ENCODE assay signal across 9 cellular contexts in the genomic region with DNA sequence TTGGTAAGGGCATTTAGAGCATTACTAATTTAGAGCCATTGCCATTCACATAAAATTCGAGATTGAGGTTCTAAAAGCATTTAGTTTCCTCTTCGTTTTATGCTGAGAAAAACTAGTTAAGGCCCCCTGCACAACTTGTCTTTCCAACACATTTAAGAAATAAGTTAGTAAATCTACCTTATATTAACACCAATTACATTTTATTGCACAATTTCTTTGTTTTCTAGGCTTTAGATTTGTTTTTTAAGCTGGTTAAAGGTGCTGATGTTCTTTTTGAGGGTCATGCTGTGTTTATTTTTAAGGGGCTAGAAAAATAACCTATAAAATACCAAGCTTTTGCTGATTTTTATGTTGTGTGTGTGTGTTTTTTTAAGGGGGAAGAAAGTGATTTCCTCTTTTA. TPM values are rescaled to one million over a fixed set of nuclear protein-coding genes. Genes with fewer than 3 reads are reported as not detected.
DNase-seq lines count a peak whose midpoint lies in the region; ATAC-seq, FAIRE-seq and TF ChIP-seq lines count a peak whose summit lies in the region.
"Had no signal": no experiment of that assay in that cellular context is flagged by ENCODE, and none has a peak within 500 bp of the region (broad histone marks: within the 10 kb centered on the region; RNA-seq: fewer than 3 reads in every experiment).

No MANE protein-coding gene starts in this region.

- intact Hi-C loops in HepG2 (cut with micrococcal nuclease; ENCODE audit: unreplicated experiment) = loop anchor here (5.0 to 10.0 kb wide), 2 partner anchors 109 to 194 kb away; no protein-coding TSS in a partner anchor

- peak overlapping the region; percentile 4 for H3K27ac Mint-ChIP-seq in activated naive CD4-positive, alpha-beta T cell treated with anti-CD3 and anti-CD28 coated beads, Interleukin-2, amount 50 U/mL, for 24 hours
- H3K27ac Mint-ChIP-seq in activated naive CD8-positive, alpha-beta T cell treated with anti-CD3 and anti-CD28 coated beads for 36 hours = peak overlapping the region; percentile 58

- POLR2A ChIA-PET in HepG2 (lab: Yijun Ruan, JAX) = interaction anchor here (1.0 to 1.2 kb wide), 2 partner anchors 87 to 96 kb away, joined by 3 read pairs; no protein-coding TSS in a partner anchor

- CTCF ChIA-PET in HepG2 (lab: Yijun Ruan, JAX; ENCODE audit: low intra/inter-chr PET ratio, low total read pairs) = no interaction called here

- no peak for TF ChIP-seq POLR2A in HepG2 (IDR thresholded peaks at IDR 0.05; ENCODE audit: insufficient read depth in 1 of 2, low read depth in 2 of 2, low read length in 2 of 2)
- TF ChIP-seq POLR2A in tibial nerve (IDR thresholded peaks at IDR 0.05) = no peak

- H3K4me3 ChIP-seq in HepG2 (replicated peaks in 1 of 3; ENCODE audit: insufficient read depth in 1 of 3, low read depth in 2 of 3, low read length in 3 of 3) = peak overlapping the region; percentile 82 to 90 (median 84); a peak in 5 of 6 replicates
- H3K4me3 ChIP-seq in tibial nerve = peak overlapping the region; percentile 68 to 100 (median 96)

- H3K79me2 ChIP-seq in HepG2 (ENCODE audit: insufficient read depth, low read length) = peaks cover 70% of the 10 kb centered on the region

- in situ Hi-C loops in HepG2 (cut with HindIII; ENCODE audit: extremely low pct_ligation_motif_present, low pct_unique_long_range_greater_than_20kb) = no loop called here

- H3K4me3 Mint-ChIP-seq in activated naive CD4-positive, alpha-beta T cell treated with anti-CD3 and anti-CD28 coated beads, Interleukin-2, amount 50 U/mL, for 24 hours = peak overlapping the region; percentile 99
- H3K4me3 Mint-ChIP-seq in activated naive CD8-positive, alpha-beta T cell treated with anti-CD3 and anti-CD28 coated beads for 36 hours = peak overlapping the region; percentile 94

- TF ChIP-seq RAD21 in HepG2 (CRISPR knock-in tag; IDR thresholded peaks at IDR 0.05) = no peak

- TF ChIP-seq CTCF in HepG2 (CRISPR knock-in tag; IDR thresholded peaks at IDR 0.05) (no peak), tibial nerve (IDR thresholded peaks at IDR 0.05) (no peak)

- H3K36me3 ChIP-seq in HepG2 (replicated peaks in 1 of 2; ENCODE audit: control insufficient read depth in 1 of 2, insufficient read depth in 2 of 2, low read length in 2 of 2) (0 out of 5 replicates have a peak, but pooled peaks cover 0 to 7% of the 10 kb centered on the region in 2 experiments), tibial nerve (peaks cover 0 to 11% (median 0%) of the 10 kb centered on the region in 3 donors)

- H3K27me3 ChIP-seq in HepG2 (ENCODE audit: control insufficient read depth in 1 of 2, insufficient read depth in 2 of 2, low read length in 2 of 2) (no peaks in the 10 kb centered on the region), tibial nerve (no peaks in the 10 kb centered on the region)

- peak overlapping the region; percentile 91 for H3K9ac ChIP-seq in HepG2 (ENCODE audit: insufficient read depth, low read depth, low read length)

- DNase-seq in activated naive CD4-positive, alpha-beta T cell treated with Interleukin-2 at 50 U/mL for 16 hours = no peak
- no peak for DNase-seq in activated naive CD8-positive, alpha-beta T cell treated with anti-CD3 and anti-CD28 coated beads for 36 hours
- DNase-seq in HepG2 (ENCODE audit: low spot score) (no peak), tibial nerve (ENCODE audit: low spot score in 2 of 2) (no peak), left lobe of liver (ENCODE audit: low spot score) (no peak), EL (no peak)
- no peak for DNase-seq in stimulated activated CD4-positive, alpha-beta T cell treated with anti-CD3 and anti-CD28 coated beads, Interleukin-4, amount 100 ng/mL, for 24 hours

- H3K4me2 ChIP-seq in HepG2 (ENCODE audit: low read depth, low read length) = peak overlapping the region; percentile 75

- peaks cover 8% of the 10 kb centered on the region; the same call in 1 of the 2 replicates for H4K20me1 ChIP-seq in HepG2 (ENCODE audit: insufficient read depth, low read length)

- H3K9me3 ChIP-seq in HepG2 (ENCODE audit: low read length) (no peaks in the 10 kb centered on the region), tibial nerve (no peaks in the 10 kb centered on the region)

- FAIRE-seq in HepG2 (lab: Jason Lieb, UNC) = no peak

- ATAC-seq in HepG2 (no peak), left lobe of liver (no peak)

- no peak overlapping the region for H2AFZ ChIP-seq in HepG2 (ENCODE audit: low read length)

- WGBS in HepG2 (ENCODE audit: low lambda C conversion rate) = 2% methylated on average over 2 of the region's 2 CpGs
- 13 to 16% methylated on average over 2 of the region's 2 CpGs for WGBS in tibial nerve, 2 donors

- H3K27ac ChIP-seq in HepG2 (ENCODE audit: extremely low read length, insufficient read depth, low read length) = peak overlapping the region; percentile 96
- H3K27ac ChIP-seq in tibial nerve = peak overlapping the region in 1 of 4 donors; percentile 99

- peaks cover 63% of the 10 kb centered on the region for H3K4me1 Mint-ChIP-seq in activated naive CD4-positive, alpha-beta T cell treated with anti-CD3 and anti-CD28 coated beads, Interleukin-2, amount 50 U/mL, for 24 hours
- H3K4me1 Mint-ChIP-seq in activated naive CD8-positive, alpha-beta T cell treated with anti-CD3 and anti-CD28 coated beads for 36 hours = peaks cover 51% of the 10 kb centered on the region

- H3K4me1 ChIP-seq in HepG2 (ENCODE audit: insufficient read depth, low read length) = peaks cover 56% of the 10 kb centered on the region
- peaks cover 0 to 57% (median 15%) of the 10 kb centered on the region in 4 donors for H3K4me1 ChIP-seq in tibial nerve

- H3K27me3 Mint-ChIP-seq in activated naive CD4-positive, alpha-beta T cell treated with anti-CD3 and anti-CD28 coated beads, Interleukin-2, amount 50 U/mL, for 24 hours = no peaks in the 10 kb centered on the region
- H3K27me3 Mint-ChIP-seq in activated naive CD8-positive, alpha-beta T cell treated with anti-CD3 and anti-CD28 coated beads for 36 hours = no peaks in the 10 kb centered on the region

- TF ChIP-seq EP300 in HepG2 (IDR thresholded peaks at IDR 0.05; ENCODE audit: low read depth in 2 of 2, low read length in 2 of 2) (no peak), HepG2 (CRISPR knock-in tag; IDR thresholded peaks at IDR 0.05; ENCODE audit: borderline replicate concordance) (no peak), tibial nerve (IDR thresholded peaks at IDR 0.05) (no peak)

- BruUV-seq in HepG2 (replicated peaks; lab: Mats Ljungman, UMichigan) = no TSS peak

- H3K9me3 Mint-ChIP-seq in activated naive CD4-positive, alpha-beta T cell treated with anti-CD3 and anti-CD28 coated beads, Interleukin-2, amount 50 U/mL, for 24 hours = no peaks in the 10 kb centered on the region
- H3K9me3 Mint-ChIP-seq in activated naive CD8-positive, alpha-beta T cell treated with anti-CD3 and anti-CD28 coated beads for 36 hours = no peaks in the 10 kb centered on the region

- H3K36me3 Mint-ChIP-seq in activated naive CD4-positive, alpha-beta T cell treated with anti-CD3 and anti-CD28 coated beads, Interleukin-2, amount 50 U/mL, for 24 hours = peaks cover 5% of the 10 kb centered on the region
- H3K36me3 Mint-ChIP-seq in activated naive CD8-positive, alpha-beta T cell treated with anti-CD3 and anti-CD28 coated beads for 36 hours = peaks cover 17% of the 10 kb centered on the region

RNA-seq across cellular contexts. Expression of a gene that starts 1.2 kb away (rescaled TPM):
- 10 to 100 TPM; 34.8 to 35.9 TPM for total RNA-seq in activated naive CD8-positive, alpha-beta T cell treated with anti-CD3 and anti-CD28 coated beads for 36 hours
- total RNA-seq in HepG2 (2016; rRNA removed; fragmentation: Illumina TruSeq; extraction: Trizol) (33.6 and 48.2 TPM in 2 replicates), tibial nerve (10 to 100 TPM; 30.3 to 37.8 (median 32.8) TPM), left lobe of liver (26.6 TPM)
- 21.9 and 25.2 TPM in 2 replicates for total RNA-seq in HepG2 (2016; cell fraction: cytosol; rRNA removed; fragmentation: Illumina TruSeq; extraction: Trizol; ENCODE audit: low read depth)
- 28.5 and 48.4 TPM in 2 replicates for total RNA-seq in HepG2 (2016; cell fraction: insoluble cytoplasmic fraction; rRNA removed; fragmentation: Illumina TruSeq; extraction: Trizol)
- 17.5 and 19.8 TPM in 2 replicates for total RNA-seq in HepG2 (2016; cell fraction: membrane; rRNA removed; fragmentation: Illumina TruSeq; extraction: Trizol)
- 58.5 and 62.9 TPM in 2 replicates for total RNA-seq in HepG2 (2016; cell fraction: nucleus; rRNA removed; fragmentation: Illumina TruSeq; extraction: Trizol)
- 33.3 and 35.7 TPM in 2 replicates for polyA plus RNA-seq in HepG2 (2011; rRNA removed)
- 11.9 and 21.3 TPM in 2 replicates for polyA plus RNA-seq in HepG2 (2011; cell fraction: cytosol; rRNA removed)
- 18.0 and 20.5 TPM in 2 replicates for polyA plus RNA-seq in HepG2 (2011; cell fraction: nucleus; rRNA removed)
- polyA plus RNA-seq in HepG2 (2012) = 28.5 and 31.0 TPM in 2 replicates
- polyA plus RNA-seq in HepG2 (2016; cell fraction: cytosol; fragmentation: Illumina TruSeq; extraction: Trizol; ENCODE audit: low read depth) = 2.4 TPM in 2 replicates
- 17.4 and 19.9 TPM in 2 replicates for polyA plus RNA-seq in HepG2 (2016; cell fraction: insoluble cytoplasmic fraction; fragmentation: Illumina TruSeq; extraction: Trizol; ENCODE audit: low read depth)
- 3.9 and 5.8 TPM in 2 replicates for polyA plus RNA-seq in HepG2 (2016; cell fraction: membrane; fragmentation: Illumina TruSeq; extraction: Trizol; ENCODE audit: low read depth)
- 55.8 and 59.0 TPM in 2 replicates for polyA plus RNA-seq in HepG2 (2016; cell fraction: nucleus; fragmentation: Illumina TruSeq; extraction: Trizol; ENCODE audit: insufficient read depth, low read depth)
- polyA minus RNA-seq in HepG2 (2011; rRNA and poly(A)+ RNA removed; ENCODE audit: low replicate concordance) = 31.1 and 55.3 TPM in 2 replicates
- polyA minus RNA-seq in HepG2 (2011; cell fraction: cytosol; rRNA and poly(A)+ RNA removed) = 22.9 and 25.3 TPM in 2 replicates
- polyA minus RNA-seq in HepG2 (2011; cell fraction: nucleus; rRNA and poly(A)+ RNA removed) = 65.7 and 74.1 TPM in 2 replicates

RNA-seq across cellular contexts. Expression of a gene that starts 1.4 kb away (rescaled TPM):
- 10 to 100 TPM; 25.6 to 26.8 TPM for total RNA-seq in activated naive CD8-positive, alpha-beta T cell treated with anti-CD3 and anti-CD28 coated beads for 36 hours
- 22.9 and 33.2 TPM in 2 replicates for total RNA-seq in HepG2 (2016; rRNA removed; fragmentation: Illumina TruSeq; extraction: Trizol)
- total RNA-seq in HepG2 (2016; cell fraction: cytosol; rRNA removed; fragmentation: Illumina TruSeq; extraction: Trizol; ENCODE audit: low read depth) = 10.8 and 11.1 TPM in 2 replicates
- total RNA-seq in HepG2 (2016; cell fraction: insoluble cytoplasmic fraction; rRNA removed; fragmentation: Illumina TruSeq; extraction: Trizol) = 26.1 and 31.2 TPM in 2 replicates
- total RNA-seq in HepG2 (2016; cell fraction: membrane; rRNA removed; fragmentation: Illumina TruSeq; extraction: Trizol) = 24.9 and 25.1 TPM in 2 replicates
- 33.7 and 39.3 TPM in 2 replicates for total RNA-seq in HepG2 (2016; cell fraction: nucleus; rRNA removed; fragmentation: Illumina TruSeq; extraction: Trizol)
- polyA plus RNA-seq in HepG2 (2011; rRNA removed) = 115 and 123 TPM in 2 replicates
- polyA plus RNA-seq in HepG2 (2011; cell fraction: cytosol; rRNA removed) = 44.2 and 92.1 TPM in 2 replicates
- 37.4 and 49.8 TPM in 2 replicates for polyA plus RNA-seq in HepG2 (2011; cell fraction: nucleus; rRNA removed)
- polyA plus RNA-seq in HepG2 (2012) = 72.7 and 76.6 TPM in 2 replicates
- 15.3 and 16.5 TPM in 2 replicates for polyA plus RNA-seq in HepG2 (2016; cell fraction: cytosol; fragmentation: Illumina TruSeq; extraction: Trizol; ENCODE audit: low read depth)
- 24.1 and 24.4 TPM in 2 replicates for polyA plus RNA-seq in HepG2 (2016; cell fraction: insoluble cytoplasmic fraction; fragmentation: Illumina TruSeq; extraction: Trizol; ENCODE audit: low read depth)
- polyA plus RNA-seq in HepG2 (2016; cell fraction: membrane; fragmentation: Illumina TruSeq; extraction: Trizol; ENCODE audit: low read depth) = 23.4 and 24.7 TPM in 2 replicates
- 39.0 and 46.7 TPM in 2 replicates for polyA plus RNA-seq in HepG2 (2016; cell fraction: nucleus; fragmentation: Illumina TruSeq; extraction: Trizol; ENCODE audit: insufficient read depth, low read depth)
- 43.0 and 52.4 TPM in 2 replicates for polyA minus RNA-seq in HepG2 (2011; rRNA and poly(A)+ RNA removed; ENCODE audit: low replicate concordance)
- 32.2 and 46.0 TPM in 2 replicates for polyA minus RNA-seq in HepG2 (2011; cell fraction: cytosol; rRNA and poly(A)+ RNA removed)
- polyA minus RNA-seq in HepG2 (2011; cell fraction: nucleus; rRNA and poly(A)+ RNA removed) = 45.6 and 53.0 TPM in 2 replicates
- total RNA-seq in tibial nerve = 10 to 100 TPM; 30.3 to 64.3 (median 37.6) TPM
- 15.0 TPM for total RNA-seq in left lobe of liver

RNA-seq across cellular contexts. Expression of a gene that starts 59.2 kb away (rescaled TPM):
- 100 to 1,000 TPM; 201 to 203 TPM for total RNA-seq in activated naive CD8-positive, alpha-beta T cell treated with anti-CD3 and anti-CD28 coated beads for 36 hours
- total RNA-seq in HepG2 (2016; rRNA removed; fragmentation: Illumina TruSeq; extraction: Trizol) (0.04 TPM in 1 of 2 replicates, not detected in the other), tibial nerve (10 to 100 TPM in 1 of 4 donors, 1 to 10 TPM in 3; 4.8 to 21.6 (median 8.2) TPM), left lobe of liver (14.9 TPM)
- not detected in 2 replicates for total RNA-seq in HepG2 (2016; cell fraction: cytosol; rRNA removed; fragmentation: Illumina TruSeq; extraction: Trizol; ENCODE audit: low read depth)
- total RNA-seq in HepG2 (2016; cell fraction: insoluble cytoplasmic fraction; rRNA removed; fragmentation: Illumina TruSeq; extraction: Trizol) = not detected in 2 replicates
- total RNA-seq in HepG2 (2016; cell fraction: membrane; rRNA removed; fragmentation: Illumina TruSeq; extraction: Trizol) = not detected in 2 replicates
- not detected in 2 replicates for total RNA-seq in HepG2 (2016; cell fraction: nucleus; rRNA removed; fragmentation: Illumina TruSeq; extraction: Trizol)
- polyA plus RNA-seq in HepG2 (2011; rRNA removed) = not detected in 2 replicates
- polyA plus RNA-seq in HepG2 (2011; cell fraction: cytosol; rRNA removed) = 0.01 TPM in 1 of 2 replicates, not detected in the other
- polyA plus RNA-seq in HepG2 (2011; cell fraction: nucleus; rRNA removed) = 0.36 TPM in 1 of 2 replicates, not detected in the other
- polyA plus RNA-seq in HepG2 (2012) = 0.07 TPM in 1 of 2 replicates, not detected in the other
- polyA plus RNA-seq in HepG2 (2016; cell fraction: cytosol; fragmentation: Illumina TruSeq; extraction: Trizol; ENCODE audit: low read depth) = not detected in 2 replicates
- not detected in 2 replicates for polyA plus RNA-seq in HepG2 (2016; cell fraction: insoluble cytoplasmic fraction; fragmentation: Illumina TruSeq; extraction: Trizol; ENCODE audit: low read depth)
- polyA plus RNA-seq in HepG2 (2016; cell fraction: membrane; fragmentation: Illumina TruSeq; extraction: Trizol; ENCODE audit: low read depth) = not detected in 2 replicates
- not detected in 2 replicates for polyA plus RNA-seq in HepG2 (2016; cell fraction: nucleus; fragmentation: Illumina TruSeq; extraction: Trizol; ENCODE audit: insufficient read depth, low read depth)
- polyA minus RNA-seq in HepG2 (2011; rRNA and poly(A)+ RNA removed; ENCODE audit: low replicate concordance) = 12.7 TPM in 1 of 2 replicates, not detected in the other
- not detected in 2 replicates for polyA minus RNA-seq in HepG2 (2011; cell fraction: cytosol; rRNA and poly(A)+ RNA removed)
- polyA minus RNA-seq in HepG2 (2011; cell fraction: nucleus; rRNA and poly(A)+ RNA removed) = 0.50 TPM in 1 of 2 replicates, not detected in the other
- total RNA-seq: RPMI7951 had no signal

Comparison
In these comparisons a context has a peak if more than half of its experiments do, and no peak if none do; other contexts are left out.
1. RNA of a gene that starts 59.2 kb away (total RNA-seq): 201 to 203 TPM in activated naive CD8-positive, alpha-beta T cell treated with anti-CD3 and anti-CD28 coated beads for 36 hours; 14.9 TPM in left lobe of liver (single experiment), 4.8 to 21.6 TPM in tibial nerve and 0.04 TPM in HepG2; every median in the first group is over 4 times any median in the second.